ENCODE assay signal across 1 cellular context in the genomic region with DNA sequence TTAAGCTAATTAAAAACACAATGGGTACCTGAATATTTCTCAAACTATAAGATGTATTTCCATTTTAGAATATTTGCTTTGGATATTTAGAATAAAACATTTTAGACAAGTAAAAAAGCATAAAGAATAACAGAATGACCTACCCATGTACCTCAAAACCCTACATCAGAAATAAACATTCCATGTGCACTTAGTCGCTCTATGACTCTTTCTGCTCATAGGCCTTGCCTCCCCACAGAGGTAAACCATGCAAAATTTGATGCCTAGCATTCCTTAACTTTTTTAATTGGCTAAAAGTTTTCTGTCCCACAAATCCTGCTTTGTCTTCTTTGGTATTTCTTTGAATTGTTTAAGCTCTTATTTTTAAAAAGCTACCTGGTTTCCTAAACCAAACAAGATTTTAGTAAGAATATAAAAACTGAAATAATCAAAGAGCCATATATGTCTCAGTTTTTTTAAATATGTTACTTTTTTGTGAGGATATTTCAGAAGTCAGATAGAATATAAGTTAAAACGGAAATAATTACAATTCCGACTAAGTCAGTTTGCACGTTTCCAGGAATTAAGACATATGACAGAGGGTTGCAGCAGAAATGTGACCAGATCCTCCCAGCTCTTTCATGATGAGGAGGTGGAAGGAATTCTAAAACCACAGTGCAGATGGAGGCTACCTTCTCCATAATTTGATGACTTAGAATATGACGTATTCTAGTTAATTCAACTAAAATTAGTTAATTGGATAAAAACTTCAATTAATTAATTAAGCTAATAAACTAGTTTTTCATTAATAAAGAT.
TF ChIP-seq lines count a peak whose summit lies in the region.

No MANE protein-coding gene starts in this region.

TF ChIP-seq in IMR-90, 13 proteins besides CTCF, POLR2A, EP300 and RAD21 (continued from another document):
- TF ChIP-seq, protein P1, sequence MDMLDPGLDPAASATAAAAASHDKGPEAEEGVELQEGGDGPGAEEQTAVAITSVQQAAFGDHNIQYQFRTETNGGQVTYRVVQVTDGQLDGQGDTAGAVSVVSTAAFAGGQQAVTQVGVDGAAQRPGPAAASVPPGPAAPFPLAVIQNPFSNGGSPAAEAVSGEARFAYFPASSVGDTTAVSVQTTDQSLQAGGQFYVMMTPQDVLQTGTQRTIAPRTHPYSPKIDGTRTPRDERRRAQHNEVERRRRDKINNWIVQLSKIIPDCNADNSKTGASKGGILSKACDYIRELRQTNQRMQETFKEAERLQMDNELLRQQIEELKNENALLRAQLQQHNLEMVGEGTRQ (IDR thresholded peaks at IDR 0.05; ENCODE audit: low read depth, low read length), result no peak
- TF ChIP-seq CHD1 (IDR thresholded peaks at IDR 0.05; ENCODE audit: low read depth, low read length), result no peak
